In the genomic region with DNA sequence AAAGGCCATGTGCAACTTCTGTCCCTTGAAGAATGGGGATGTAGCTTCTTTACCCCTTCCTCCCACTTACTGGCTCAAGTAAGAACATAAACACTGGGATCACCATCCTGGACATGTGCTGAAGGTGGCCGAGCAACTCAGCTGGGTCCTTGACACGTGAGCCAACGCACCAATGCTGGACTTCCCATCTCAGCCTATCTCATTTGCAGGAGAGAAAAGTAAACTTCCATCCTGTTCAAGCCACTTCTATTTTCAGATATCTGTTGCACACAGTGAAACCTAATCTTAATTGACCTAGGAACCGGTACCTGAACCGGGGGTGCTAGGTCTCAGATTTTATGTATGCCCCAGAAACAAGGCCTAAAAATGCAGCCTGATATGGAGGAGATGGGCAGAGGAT, we compare ENCODE assay signal across 18 cellular contexts.
DNase-seq lines count a peak whose midpoint lies in the region; ATAC-seq and TF ChIP-seq lines count a peak whose summit lies in the region.
"Had no signal": no experiment of that assay in that cellular context is flagged by ENCODE, and none has a peak within 500 bp of the region (broad histone marks: within the 10 kb centered on the region; RNA-seq: fewer than 3 reads in every experiment).

No MANE protein-coding gene starts in this region.

- no peak overlapping the region for H3K9ac ChIP-seq in smooth muscle cell (ENCODE audit: low read depth)

- DNase-seq in left ventricle myocardium inferior: no peak
- no peak for DNase-seq in heart right ventricle
- DNase-seq in endothelial cell (ENCODE audit: low spot score): no peak
- no peak for DNase-seq in osteoblast (ENCODE audit: insufficient read length, low spot score, missing footprints)
- DNase-seq in smooth muscle cell (lab: John Stamatoyannopoulos, UW; ENCODE audit: unreplicated experiment): no peak
- no peak for DNase-seq in activated naive CD4-positive, alpha-beta T cell (lab: John Stamatoyannopoulos, UW)
- DNase-seq in HK-2 (ENCODE audit: unreplicated experiment): no peak
- DNase-seq: C1 segment of cervical spinal cord; Calu3; CD4-positive, alpha-beta memory T cell; COR-L47; DMS53; DMS79 treated with DMSO at 0.1 percent for 48 hours; GF-D8; H9 had no signal

- H3K27me3 Mint-ChIP-seq in endothelial cell (ENCODE audit: unreplicated experiment): peaks cover 6% of the 10 kb centered on the region
- H3K27me3 Mint-ChIP-seq: CD4-positive, alpha-beta memory T cell had no signal

- H3F3A ChIP-seq in smooth muscle cell (ENCODE audit: low read depth): peaks cover 3% of the 10 kb centered on the region

- H3K27me3 ChIP-seq in left ventricle myocardium inferior (ENCODE audit: low read depth): no peaks in the 10 kb centered on the region
- H3K27me3 ChIP-seq in heart right ventricle: no peaks in the 10 kb centered on the region
- H3K27me3 ChIP-seq in osteoblast (ENCODE audit: insufficient read depth, low read length): no peaks in the 10 kb centered on the region
- no peaks in the 10 kb centered on the region for H3K27me3 ChIP-seq in smooth muscle cell (ENCODE audit: low read depth)

- TF ChIP-seq CTCF in left ventricle myocardium inferior (IDR thresholded peaks at IDR 0.05; ENCODE audit: borderline replicate concordance) (no peak), heart right ventricle (IDR thresholded peaks at IDR 0.05) (no peak), endothelial cell (IDR thresholded peaks at IDR 0.05; ENCODE audit: unreplicated experiment) (no peak), osteoblast (IDR thresholded peaks at IDR 0.05; ENCODE audit: extremely low read depth, low read depth, low read length) (no peak), smooth muscle cell (IDR thresholded peaks at IDR 0.05; ENCODE audit: borderline replicate concordance, insufficient read depth, poor library complexity, severe bottlenecking) (no peak)

- H3K4me3 Mint-ChIP-seq in endothelial cell (ENCODE audit: unreplicated experiment): peak overlapping the region; percentile 31
- H3K4me3 Mint-ChIP-seq: CD4-positive, alpha-beta memory T cell; GM23338; H9 had no signal

- no peaks in the 10 kb centered on the region for H4K20me1 ChIP-seq in osteoblast (ENCODE audit: insufficient read depth, low read length)
- no peaks in the 10 kb centered on the region for H4K20me1 ChIP-seq in smooth muscle cell (ENCODE audit: low read depth)

- H3K36me3 Mint-ChIP-seq in endothelial cell (ENCODE audit: low read depth, unreplicated experiment): peaks cover 69% of the 10 kb centered on the region

- H3K36me3 ChIP-seq in left ventricle myocardium inferior (peaks cover 8% of the 10 kb centered on the region), heart right ventricle (peaks cover 0 to 10% (median 0%) of the 10 kb centered on the region in 9 donors), osteoblast (ENCODE audit: insufficient read depth, low read length) (no peaks in the 10 kb centered on the region), smooth muscle cell (ENCODE audit: low read depth) (no peaks in the 10 kb centered on the region)

- H3K4me1 Mint-ChIP-seq in endothelial cell (ENCODE audit: unreplicated experiment): peaks cover 6% of the 10 kb centered on the region

- 95 to 96% methylated on average over 5 of the region's 5 CpGs for WGBS in heart right ventricle, 2 donors
- 72% methylated on average over 5 of the region's 5 CpGs for WGBS in smooth muscle cell (ENCODE audit: low lambda C conversion rate)

- H3K4me3 ChIP-seq in left ventricle myocardium inferior (no peak overlapping the region), heart right ventricle (no peak overlapping the region), osteoblast (ENCODE audit: insufficient read depth, low read length) (no peak overlapping the region), smooth muscle cell (no peak overlapping the region)
- H3K4me3 ChIP-seq: GM23338 had no signal

- intact Hi-C loops in left ventricle myocardium inferior (cut with micrococcal nuclease): no loop called here
- intact Hi-C loops in heart right ventricle (cut with DNase I): no loop called here

- H3K4me2 ChIP-seq in osteoblast (ENCODE audit: insufficient read depth, low read length): peak overlapping the region; percentile 19
- no peak overlapping the region for H3K4me2 ChIP-seq in smooth muscle cell

- peak overlapping the region; percentile 79 for H3K27ac ChIP-seq in left ventricle myocardium inferior (replicated peaks)
- peak overlapping the region in 2 of 10 donors; percentile 78 to 83 for H3K27ac ChIP-seq in heart right ventricle
- H3K27ac ChIP-seq in osteoblast (ENCODE audit: low read depth, low read length): peak overlapping the region; percentile 85
- H3K27ac ChIP-seq in smooth muscle cell (ENCODE audit: low read depth): peak overlapping the region; percentile 20

- peaks cover 4% of the 10 kb centered on the region for H3K79me2 ChIP-seq in osteoblast (ENCODE audit: insufficient read depth, low read length)
- no peaks in the 10 kb centered on the region for H3K79me2 ChIP-seq in smooth muscle cell (ENCODE audit: low read depth)

- H3K4me1 ChIP-seq in left ventricle myocardium inferior (peaks cover 34% of the 10 kb centered on the region), heart right ventricle (peaks cover 0 to 28% (median 0%) of the 10 kb centered on the region in 9 donors), osteoblast (ENCODE audit: insufficient read depth, low read length) (peaks cover 33% of the 10 kb centered on the region), smooth muscle cell (ENCODE audit: low read depth) (peaks cover 7% of the 10 kb centered on the region)

- H3K27ac Mint-ChIP-seq in endothelial cell (ENCODE audit: unreplicated experiment): no peak overlapping the region
- H3K27ac Mint-ChIP-seq: GM23338, H9 had no signal

- H3K9me3 ChIP-seq in left ventricle myocardium inferior (replicated peaks): no peaks in the 10 kb centered on the region
- no peaks in the 10 kb centered on the region for H3K9me3 ChIP-seq in heart right ventricle
- no peaks in the 10 kb centered on the region for H3K9me3 ChIP-seq in osteoblast (ENCODE audit: low read depth, low read length)
- no peaks in the 10 kb centered on the region for H3K9me3 ChIP-seq in smooth muscle cell (replicated peaks; ENCODE audit: low read depth)

- H2AFZ ChIP-seq in osteoblast (ENCODE audit: low read length) (no peak overlapping the region), smooth muscle cell (ENCODE audit: low read depth) (no peak overlapping the region)
- H2AFZ ChIP-seq: GM23338 had no signal

- H3K9me3 Mint-ChIP-seq in endothelial cell (ENCODE audit: unreplicated experiment): no peaks in the 10 kb centered on the region
- H3K9me3 Mint-ChIP-seq: CD4-positive, alpha-beta memory T cell; GM23338; H9 had no signal

- ATAC-seq in heart right ventricle: no peak
- no peak for ATAC-seq in GM19324 (IDR thresholded peaks at IDR 0.05; ENCODE audit: low FRiP score, unreplicated experiment)
- ATAC-seq: HCT116 had no signal
